Comparison of ENCODE assay signal across 13 cellular contexts in genomic region chr2:122748552-122749011, GRCh38.
DNase-seq lines count a peak whose midpoint lies in the region; ATAC-seq and TF ChIP-seq lines count a peak whose summit lies in the region.
"Had no signal": no experiment of that assay in that cellular context is flagged by ENCODE, and none has a peak within 500 bp of the region (broad histone marks: within the 10 kb centered on the region; RNA-seq: fewer than 3 reads in every experiment).

No MANE protein-coding gene starts in this region.

- H2BK12ac ChIP-seq in H9 (ENCODE audit: insufficient read length, low read depth, low read length) = no peak overlapping the region

- H3K4me3 Mint-ChIP-seq in H9 = no peak overlapping the region
- H3K4me3 Mint-ChIP-seq: brain had no signal

- no peak overlapping the region for H3T11ph ChIP-seq in H9 (ENCODE audit: low read length)

- intact Hi-C loops in A673 (cut with micrococcal nuclease; ENCODE audit: unreplicated experiment) (loop anchor here (1.0 to 10.0 kb wide), 8 partner anchors 179 to 936 kb away; no protein-coding TSS in a partner anchor), left ventricle myocardium superior (cut with micrococcal nuclease) (no loop called here)

- no peak overlapping the region for H2BK20ac ChIP-seq in H9 (ENCODE audit: low read depth, low read length, poor library complexity, severe bottlenecking)

- H3K4me1 ChIP-seq in A673 (ENCODE audit: insufficient read depth, low read length, poor library complexity, severe bottlenecking) = peaks cover 48% of the 10 kb centered on the region
- H3K4me1 ChIP-seq in H9 (ENCODE audit: insufficient read depth, low read length) = no peaks in the 10 kb centered on the region
- H3K4me1 ChIP-seq in effector memory CD4-positive, alpha-beta T cell (ENCODE audit: control insufficient read depth, insufficient read depth, low read length, poor library complexity, severe bottlenecking) = no peaks in the 10 kb centered on the region

- H3K56ac ChIP-seq in H9 (ENCODE audit: insufficient read length, low read depth, low read length) = no peak overlapping the region

- no peak overlapping the region for H3K4ac ChIP-seq in H9 (ENCODE audit: low read depth, low read length)

- no peak overlapping the region for H3K18ac ChIP-seq in H9 (ENCODE audit: insufficient read length, low read depth, low read length)

- H3K27ac ChIP-seq in A673 (ENCODE audit: low read depth, low read length, poor library complexity, severe bottlenecking) (peak overlapping the region; percentile 70), H9 (ENCODE audit: insufficient read length, low read depth, low read length) (no peak overlapping the region)
- H3K27ac ChIP-seq in effector memory CD4-positive, alpha-beta T cell (ENCODE audit: insufficient read depth, low read length, poor library complexity, severe bottlenecking) = no peak overlapping the region
- H3K27ac ChIP-seq: ovary had no signal

- H3K36me3 Mint-ChIP-seq in H9 (ENCODE audit: insufficient read depth in 1 of 3, low read depth in 3 of 3) = no peaks in the 10 kb centered on the region
- H3K36me3 Mint-ChIP-seq: brain had no signal

- no peak overlapping the region for H3K4me3 ChIP-seq in A673 (ENCODE audit: low read depth, low read length, poor library complexity, severe bottlenecking)
- H3K4me3 ChIP-seq in effector memory CD4-positive, alpha-beta T cell (ENCODE audit: insufficient read depth, low read depth, low read length, poor library complexity, severe bottlenecking) = no peak overlapping the region
- H3K4me3 ChIP-seq: ovary had no signal

- H3K27me3 Mint-ChIP-seq in H9 (ENCODE audit: low read depth) = no peaks in the 10 kb centered on the region
- H3K27me3 Mint-ChIP-seq: brain had no signal

- BruUV-seq in A673 (replicated peaks; lab: Mats Ljungman, UMichigan) = no TSS peak

- no peak overlapping the region for H3K23ac ChIP-seq in H9 (ENCODE audit: insufficient read length, low read depth, low read length)

- no peak overlapping the region for H3K4me2 ChIP-seq in H9 (ENCODE audit: insufficient read depth, insufficient read length, low read length)

- peaks cover 19 to 34% of the 10 kb centered on the region in 2 experiments for H3K4me1 Mint-ChIP-seq in H9

- ATAC-seq in SK-N-SH treated with all-trans-retinoic acid at 6 μM for 48 hours = no peak
- ATAC-seq in left ventricle myocardium superior = peak; percentile 77
- ATAC-seq in GM21526 (IDR thresholded peaks at IDR 0.05; ENCODE audit: low FRiP score, unreplicated experiment) = no peak
- ATAC-seq: HCT116 had no signal

- no peaks in the 10 kb centered on the region for H3K79me1 ChIP-seq in H9 (ENCODE audit: insufficient read depth, low read depth, low read length, poor library complexity, severe bottlenecking)

- no peak overlapping the region for H4K91ac ChIP-seq in H9 (ENCODE audit: insufficient read length, low read depth, low read length)

- H3K9me3 Mint-ChIP-seq in H9 = no peaks in the 10 kb centered on the region
- H3K9me3 Mint-ChIP-seq: brain had no signal

- POLR2A ChIA-PET in A673 (lab: Charles Lee; ENCODE audit: low non-redundant PET) = no interaction called here

- no CpG with 5 or more reads among the region's 4 CpGs for WGBS in H9 (ENCODE audit: extremely low coverage, insufficient read length, low lambda C conversion rate)

- DNase-seq in A673 (ENCODE audit: low spot score) (peak; percentile 95), H9 (peak; percentile 36), left ventricle myocardium superior (peak; percentile 26), superior temporal gyrus (ENCODE audit: extremely low spot score) (no peak), 8988T (no peak)
- no peak for DNase-seq in effector memory CD4-positive, alpha-beta T cell
- DNase-seq: AML-193, ovary, RPMI8226 had no signal

- no peak overlapping the region for H4K5ac ChIP-seq in H9 (ENCODE audit: insufficient read length, low read depth, low read length)

- H2BK120ac ChIP-seq in H9 (ENCODE audit: low read depth, low read length, poor library complexity, severe bottlenecking) = no peak overlapping the region

- H3K27ac Mint-ChIP-seq in H9 = no peak overlapping the region

- H3K27me3 ChIP-seq in A673 (replicated peaks; ENCODE audit: insufficient read depth, low read depth, low read length, poor library complexity) = no peaks in the 10 kb centered on the region
- no peaks in the 10 kb centered on the region for H3K27me3 ChIP-seq in H9 (ENCODE audit: insufficient read depth, low read length)
- H3K27me3 ChIP-seq in effector memory CD4-positive, alpha-beta T cell (replicated peaks; ENCODE audit: control insufficient read depth, insufficient read depth, low read length, poor library complexity, severe bottlenecking) = no peaks in the 10 kb centered on the region
- H3K27me3 ChIP-seq: ovary had no signal

- no peak overlapping the region for H3K14ac ChIP-seq in H9 (ENCODE audit: insufficient read depth, low read length)

- TF ChIP-seq CTCF in A673 (conservative IDR thresholded peaks at IDR 0.05; ENCODE audit: low read depth, low read length) = peak; percentile 55
- peak; percentile 48; the same call in 2 of the 3 replicates for TF ChIP-seq CTCF in H9 (conservative IDR thresholded peaks at IDR 0.05)

- no peak overlapping the region for H3K9ac ChIP-seq in H9 (ENCODE audit: extremely low read depth, insufficient read length, low read length)

- no peak overlapping the region for H2AFZ ChIP-seq in H9 (ENCODE audit: low read length)

- no peak overlapping the region for H4K8ac ChIP-seq in H9 (replicated peaks; ENCODE audit: insufficient read length, low read depth, low read length)

- H4K20me1 ChIP-seq in H9 (ENCODE audit: control insufficient read depth, insufficient read depth, insufficient read length) = no peaks in the 10 kb centered on the region

- H3K79me2 ChIP-seq in H9 (ENCODE audit: insufficient read depth, low read length) = no peaks in the 10 kb centered on the region

- H2BK5ac ChIP-seq in H9 (ENCODE audit: insufficient read length, low read length) = no peak overlapping the region

- H3K36me3 ChIP-seq in A673 (ENCODE audit: insufficient read depth, low read length, poor library complexity, severe bottlenecking) = no peaks in the 10 kb centered on the region
- no peaks in the 10 kb centered on the region for H3K36me3 ChIP-seq in effector memory CD4-positive, alpha-beta T cell (ENCODE audit: control insufficient read depth, insufficient read depth, low read length)
- H3K36me3 ChIP-seq: ovary had no signal

- no peak overlapping the region for H2AK5ac ChIP-seq in H9 (ENCODE audit: insufficient read length, low read length)

- no peaks in the 10 kb centered on the region for H3K23me2 ChIP-seq in H9 (ENCODE audit: insufficient read length, low read depth, low read length, poor library complexity, severe bottlenecking)

- H3K9me3 ChIP-seq in A673 (ENCODE audit: low read depth, low read length, poor library complexity, severe bottlenecking) (no peaks in the 10 kb centered on the region), H9 (ENCODE audit: control insufficient read depth, low read depth, low read length) (no peaks in the 10 kb centered on the region)
- no peaks in the 10 kb centered on the region for H3K9me3 ChIP-seq in effector memory CD4-positive, alpha-beta T cell (ENCODE audit: control insufficient read depth, low read length)
- H3K9me3 ChIP-seq: ovary had no signal

- CTCF ChIA-PET in A673 (lab: Charles Lee) = interaction anchor here (0.8 kb wide), 1 partner anchor 593 kb away, joined by 4 read pairs; no protein-coding TSS in a partner anchor

- H2BK15ac ChIP-seq in H9 (ENCODE audit: low read depth, low read length) = no peak overlapping the region

TF ChIP-seq in SK-N-SH treated with all-trans-retinoic acid at 6 μM for 48 hours, 23 proteins besides CTCF, POLR2A, EP300 and RAD21 (continues in another document):
- TF ChIP-seq TSHZ2 (CRISPR knock-in tag; IDR thresholded peaks at IDR 0.05) (no peak), ZNF70 (CRISPR knock-in tag; IDR thresholded peaks at IDR 0.05) (no peak), CREB5 (CRISPR knock-in tag; IDR thresholded peaks at IDR 0.05; ENCODE audit: low read depth) (no peak), TOX (CRISPR knock-in tag; IDR thresholded peaks at IDR 0.05; ENCODE audit: borderline replicate concordance) (no peak), ISL1 (CRISPR knock-in tag; IDR thresholded peaks at IDR 0.05) (peak; percentile 65), ZFP3 (CRISPR knock-in tag; IDR thresholded peaks at IDR 0.05) (no peak), ESRRG (CRISPR knock-in tag; IDR thresholded peaks at IDR 0.05) (0 out of 2 replicates have a peak, but pooled peaks have one; percentile 17), GLIS3 (CRISPR knock-in tag; IDR thresholded peaks at IDR 0.05) (no peak)

Comparison
In these comparisons a context has a peak if more than half of its experiments do, and no peak if none do; other contexts are left out.
1. DNase-seq: peak in A673 (single experiment), H9 (single experiment) and left ventricle myocardium superior (single experiment); none in effector memory CD4-positive, alpha-beta T cell (0 of 3), superior temporal gyrus (single experiment) and 8988T (single experiment).